8 cellular contexts compared by ENCODE assay signal in genomic region chr22:36328635-36329216, GRCh38. TPM values are rescaled to one million over a fixed set of nuclear protein-coding genes. Genes with fewer than 3 reads are reported as not detected.
DNase-seq lines count a peak whose midpoint lies in the region; ATAC-seq and TF ChIP-seq lines count a peak whose summit lies in the region.

No MANE protein-coding gene starts in this region.

- H3K4me3 ChIP-seq in AG10803 (ENCODE audit: low read length), result peak overlapping the region; percentile 2; the same call in 1 of the 2 replicates
- H3K4me3 ChIP-seq in HUES48 (ENCODE audit: low read depth, low read length), result peak overlapping the region; percentile 31
- H3K4me3 ChIP-seq in psoas muscle, result peak overlapping the region; percentile 29

- H3K9ac ChIP-seq in HUES48 (ENCODE audit: low read depth, low read length), result peak overlapping the region; percentile 78

- H3K9me3 ChIP-seq in HUES48 (ENCODE audit: control insufficient read depth, insufficient read depth, low read length) (no peaks in the 10 kb centered on the region), psoas muscle (no peaks in the 10 kb centered on the region)

- DNase-seq in AG10803 (ENCODE audit: low read depth) (peak; percentile 69), Right ventricle myocardium superior (no peak), psoas muscle (peak; percentile 76 to 79), COLO829 (ENCODE audit: low spot score) (no peak)
- DNase-seq in activated gamma-delta T cell treated with anti-CD3 and anti-CD28 coated beads, Interleukin-2, amount 50 U/mL, for 16 hours (ENCODE audit: low read depth), result peak; percentile 46

- ATAC-seq in Right ventricle myocardium superior (ENCODE audit: poor library complexity) (peak; percentile 30), psoas muscle (peak; percentile 49 to 74 (median 64)), GM21390 (IDR thresholded peaks at IDR 0.05; ENCODE audit: unreplicated experiment) (no peak), HG03159 (IDR thresholded peaks at IDR 0.05; ENCODE audit: unreplicated experiment) (no peak)

- H3K4me1 ChIP-seq in HUES48 (ENCODE audit: control insufficient read depth, insufficient read depth, low read length) (peaks cover 52% of the 10 kb centered on the region), psoas muscle (peaks cover 92% of the 10 kb centered on the region)

- no peak for TF ChIP-seq CTCF in AG10803 (conservative IDR thresholded peaks at IDR 0.05; ENCODE audit: low read length)
- no peak for TF ChIP-seq CTCF in psoas muscle (IDR thresholded peaks at IDR 0.05)

- H3K27me3 ChIP-seq in HUES48 (ENCODE audit: control insufficient read depth, insufficient read depth, low read length), result no peaks in the 10 kb centered on the region
- H3K27me3 ChIP-seq in psoas muscle (ENCODE audit: insufficient read depth in 3 of 3, low read length in 2 of 3), result no peaks in the 10 kb centered on the region

- WGBS in psoas muscle, 3 donors, result 37 to 51% (median 43%) methylated on average over 22 to 23 of the region's 23 CpGs

- intact Hi-C loops in Right ventricle myocardium superior (cut with DNase I), result no loop called here
- intact Hi-C loops in psoas muscle (cut with DNase I), result no loop called here

- peak overlapping the region; percentile 96 for H3K27ac ChIP-seq in HUES48 (ENCODE audit: low read depth, low read length)
- peak overlapping the region; percentile 86 for H3K27ac ChIP-seq in psoas muscle

- H3K36me3 ChIP-seq in HUES48 (ENCODE audit: control insufficient read depth, insufficient read depth, low read length), result peaks cover 70% of the 10 kb centered on the region
- H3K36me3 ChIP-seq in psoas muscle (ENCODE audit: insufficient read depth in 1 of 2, low read depth in 1 of 2), result peaks cover 0 to 66% of the 10 kb centered on the region in 2 donors

RNA-seq across cellular contexts. Expression of gene MYH9, which starts 59.0 kb away (rescaled TPM):
- 138 TPM for total RNA-seq in Right ventricle myocardium superior
- 100 to 1,000 TPM in 3 of 4 donors, 10 to 100 TPM in 1; 92.0 to 214 (median 179) TPM for total RNA-seq in psoas muscle
- 10 to 100 TPM; 35.6 to 89.3 (median 56.3) TPM for polyA plus RNA-seq in psoas muscle

Comparison
In these comparisons a context has a peak if more than half of its experiments do, and no peak if none do; other contexts are left out.
1. DNase-seq: peak in AG10803 (single experiment), activated gamma-delta T cell treated with anti-CD3 and anti-CD28 coated beads, Interleukin-2, amount 50 U/mL, for 16 hours (single experiment) and psoas muscle (2 of 2); none in Right ventricle myocardium superior (single experiment) and COLO829 (single experiment).
2. ATAC-seq: peak in Right ventricle myocardium superior (single experiment) and psoas muscle (4 of 4); none in GM21390 (single experiment) and HG03159 (single experiment).
3. Peak in every context shown above with its lines, with median percentiles within 50 percentile points of each other: H3K4me3 ChIP-seq.